Comparison of ENCODE assay signal across 25 cellular contexts in genomic region chr7:149501651-149502050, GRCh38. TPM values are rescaled to one million over a fixed set of nuclear protein-coding genes. Genes with fewer than 3 reads are reported as not detected.
DNase-seq lines count a peak whose midpoint lies in the region; ATAC-seq, FAIRE-seq and TF ChIP-seq lines count a peak whose summit lies in the region.
"Had no signal": no experiment of that assay in that cellular context is flagged by ENCODE, and none has a peak within 500 bp of the region (broad histone marks: within the 10 kb centered on the region; RNA-seq: fewer than 3 reads in every experiment).

No MANE protein-coding gene starts in this region.

- H4K91ac ChIP-seq in IMR-90 (ENCODE audit: insufficient read depth, low read depth, low read length) (no peak overlapping the region), neuronal stem cell (ENCODE audit: low read depth, low read length, poor library complexity) (no peak overlapping the region)

- TF ChIP-seq CTCF in right atrium auricular region (IDR thresholded peaks at IDR 0.05) (no peak), IMR-90 (conservative IDR thresholded peaks at IDR 0.05; ENCODE audit: low read depth, low read length) (no peak)

- in situ Hi-C loops in IMR-90 (cut with MboI; ENCODE audit: low sequenced_read_pairs): no loop called here

- no peak overlapping the region for H2BK15ac ChIP-seq in IMR-90 (ENCODE audit: low read depth, low read length)
- H2BK15ac ChIP-seq in neuronal stem cell (ENCODE audit: low read length): no peak overlapping the region

- H3K27ac ChIP-seq in right atrium auricular region (no peak overlapping the region), IMR-90 (ENCODE audit: insufficient read depth, low read length) (no peak overlapping the region), neuronal stem cell (replicated peaks; ENCODE audit: low read length) (no peak overlapping the region)
- H3K27ac ChIP-seq: BLaER1 had no signal

- no TSS peak for BruUV-seq in IMR-90 (replicated peaks; lab: Mats Ljungman, UMichigan)

- DNase-seq in Right ventricle myocardium superior: peak; percentile 36
- no peak for DNase-seq in right atrium auricular region (ENCODE audit: low spot score)
- no peak for DNase-seq in IMR-90
- DNase-seq in SK-N-DZ (ENCODE audit: low spot score): peak; percentile 9
- DNase-seq in neuronal stem cell (ENCODE audit: low spot score): no peak
- DNase-seq in RCC 7860 (ENCODE audit: low spot score): no peak
- DNase-seq in NCI-H2107 treated with DMSO at 0.1 percent for 48 hours (lab: John Stamatoyannopoulos, UW; ENCODE audit: unreplicated experiment): no peak
- no peak for DNase-seq in H54 (ENCODE audit: insufficient read length, low spot score)
- DNase-seq: 8988T; ACHN; BE2C; C1 segment of cervical spinal cord; CD4-positive, alpha-beta memory T cell; CD4-positive, CD25-positive, alpha-beta regulatory T cell; CD8-positive, alpha-beta memory T cell; COR-L47; DMS 273 treated with DMSO at 0.1 percent for 48 hours; DND-41; EL; GDM1 had no signal

- H3K14ac ChIP-seq in IMR-90 (replicated peaks; ENCODE audit: low read depth, low read length) (no peak overlapping the region), neuronal stem cell (ENCODE audit: low read length) (no peak overlapping the region)

- no peak for TF ChIP-seq RAD21 in IMR-90 (IDR thresholded peaks at IDR 0.05; ENCODE audit: low read length)

- H3K18ac ChIP-seq in IMR-90 (ENCODE audit: low read depth, low read length) (no peak overlapping the region), neuronal stem cell (ENCODE audit: low read length) (peak overlapping the region; percentile 27)

- H3K4me1 ChIP-seq in right atrium auricular region (peaks cover 0 to 6% of the 10 kb centered on the region in 2 donors), IMR-90 (ENCODE audit: control insufficient read depth, insufficient read depth, low read length) (no peaks in the 10 kb centered on the region), neuronal stem cell (ENCODE audit: control insufficient read depth in 2 of 2, insufficient read depth in 1 of 2, low read depth in 1 of 2, low read length in 2 of 2) (no peaks in the 10 kb centered on the region)
- H3K4me1 ChIP-seq: BE2C had no signal

- no peak overlapping the region for H4K5ac ChIP-seq in IMR-90 (ENCODE audit: low read depth, low read length)

- H3K79me1 ChIP-seq in IMR-90 (ENCODE audit: low read depth in 1 of 2, low read length in 2 of 2) (no peaks in the 10 kb centered on the region), neuronal stem cell (ENCODE audit: low read depth, low read length) (peaks cover 5% of the 10 kb centered on the region)

- CTCF ChIA-PET in IMR-90 (lab: Yijun Ruan, JAX): no interaction called here

- no peak overlapping the region for H4K8ac ChIP-seq in IMR-90 (ENCODE audit: low read depth in 2 of 2, low read length in 2 of 2)
- H4K8ac ChIP-seq in neuronal stem cell (ENCODE audit: low read depth, low read length): peak overlapping the region; percentile 65

- H2BK12ac ChIP-seq in neuronal stem cell (ENCODE audit: low read length): no peak overlapping the region

- ATAC-seq in Right ventricle myocardium superior (ENCODE audit: poor library complexity): no peak
- ATAC-seq in IMR-90 (ENCODE audit: low read depth): no peak
- ATAC-seq: GM12878 had no signal

- TF ChIP-seq POLR2A in IMR-90 (IDR thresholded peaks at IDR 0.05; ENCODE audit: low read depth, low read length) (no peak), H54 (IDR thresholded peaks at IDR 0.05; ENCODE audit: low read depth, low read length) (no peak)

- H2BK20ac ChIP-seq in IMR-90 (ENCODE audit: low read depth, low read length): no peak overlapping the region

- FAIRE-seq in RCC 7860 (lab: Jason Lieb, UNC) (no peak), H54 (lab: Jason Lieb, UNC) (no peak)
- FAIRE-seq: A204.1, GM12878, GM12892, GM18507 had no signal

- no peak overlapping the region for H3K9ac ChIP-seq in IMR-90 (ENCODE audit: low read depth, low read length)
- H3K9ac ChIP-seq in neuronal stem cell (ENCODE audit: low read depth, low read length, poor library complexity): no peak overlapping the region
- H3K9ac ChIP-seq: BLaER1 had no signal

- peak overlapping the region; percentile 41 for H2AFZ ChIP-seq in IMR-90 (replicated peaks; ENCODE audit: low read length, poor library complexity)
- H2AFZ ChIP-seq in neuronal stem cell (ENCODE audit: low read length): no peak overlapping the region

- no peaks in the 10 kb centered on the region for H3K27me3 ChIP-seq in right atrium auricular region
- peaks cover 17% of the 10 kb centered on the region for H3K27me3 ChIP-seq in IMR-90 (ENCODE audit: control insufficient read depth, insufficient read depth, low read length)
- peaks cover 0 to 44% (median 6%) of the 10 kb centered on the region in 3 experiments for H3K27me3 ChIP-seq in neuronal stem cell (ENCODE audit: control insufficient read depth in 3 of 3, insufficient read depth in 3 of 3, low read depth in 1 of 3, low read length in 3 of 3)
- H3K27me3 ChIP-seq: BE2C, BLaER1 had no signal

- H4K20me1 ChIP-seq in IMR-90 (ENCODE audit: insufficient read depth, low read length): no peaks in the 10 kb centered on the region

- H2BK120ac ChIP-seq in IMR-90 (ENCODE audit: low read depth, low read length) (no peak overlapping the region), neuronal stem cell (ENCODE audit: low read depth, low read length) (no peak overlapping the region)

- H2BK5ac ChIP-seq in IMR-90 (ENCODE audit: low read depth, low read length, poor library complexity, severe bottlenecking) (no peak overlapping the region), neuronal stem cell (ENCODE audit: low read length) (no peak overlapping the region)

- H3K4me3 ChIP-seq in right atrium auricular region (no peak overlapping the region), IMR-90 (ENCODE audit: insufficient read depth, low read depth, low read length) (no peak overlapping the region), neuronal stem cell (ENCODE audit: low read length in 2 of 2) (no peak overlapping the region)
- H3K4me3 ChIP-seq: BLaER1, GM12878 had no signal

- H3K4me2 ChIP-seq in IMR-90 (ENCODE audit: low read depth, low read length) (no peak overlapping the region), neuronal stem cell (ENCODE audit: insufficient read depth, low read length, poor library complexity, severe bottlenecking) (peak overlapping the region; percentile 3)
- H3K4me2 ChIP-seq: BLaER1 had no signal

- POLR2A ChIA-PET in IMR-90 (lab: Charles Lee; ENCODE audit: unreplicated experiment): no interaction called here

- 40% methylated on average over 3 of the region's 13 CpGs; no CpG with 5 or more reads in 1 of the 2 experiments for WGBS in IMR-90 (ENCODE audit: extremely low coverage in 2 of 2, insufficient read length in 1 of 2), 2 experiments
- no CpG with 5 or more reads among the region's 13 CpGs for WGBS in neuronal stem cell (ENCODE audit: extremely low coverage in 2 of 2, insufficient read length in 2 of 2, insufficient replicate concordance in 1 of 2), 2 donors

- H3K23ac ChIP-seq in IMR-90 (ENCODE audit: low read depth, low read length) (no peak overlapping the region), neuronal stem cell (ENCODE audit: low read depth, low read length, poor library complexity) (no peak overlapping the region)

- no peak overlapping the region for H3K56ac ChIP-seq in IMR-90 (ENCODE audit: extremely low read depth, insufficient read depth, low read length)

- no peak overlapping the region for H2AK9ac ChIP-seq in IMR-90 (replicated peaks; ENCODE audit: low read depth, low read length, poor library complexity)

- H3K4ac ChIP-seq in IMR-90 (ENCODE audit: low read depth, low read length) (no peak overlapping the region), neuronal stem cell (ENCODE audit: low read length) (no peak overlapping the region)

- H3K9me1 ChIP-seq in IMR-90 (ENCODE audit: insufficient read depth, low read length): no peaks in the 10 kb centered on the region

- intact Hi-C loops in Right ventricle myocardium superior (cut with DNase I) (no loop called here), IMR-90 (cut with micrococcal nuclease) (no loop called here)

- H3K9me3 ChIP-seq in right atrium auricular region (peaks cover 0 to 10% of the 10 kb centered on the region in 2 donors), IMR-90 (ENCODE audit: control insufficient read depth, insufficient read depth, low read length) (peaks cover 3% of the 10 kb centered on the region), neuronal stem cell (replicated peaks in 1 of 2; ENCODE audit: control insufficient read depth in 2 of 2, insufficient read depth in 1 of 2, low read depth in 1 of 2, low read length in 2 of 2) (peaks cover 0 to 2% of the 10 kb centered on the region in 2 donors)
- H3K9me3 ChIP-seq: BE2C had no signal

- dilution Hi-C loops in IMR-90 (cut with HindIII; ENCODE audit: low sequenced_read_pairs, unreplicated experiment): no loop called here

- H3K36me3 ChIP-seq in right atrium auricular region (no peaks in the 10 kb centered on the region), IMR-90 (ENCODE audit: control insufficient read depth, insufficient read depth, low read length) (no peaks in the 10 kb centered on the region), neuronal stem cell (replicated peaks in 1 of 2; ENCODE audit: control insufficient read depth in 2 of 2, insufficient read depth in 2 of 2, low read length in 2 of 2) (no peaks in the 10 kb centered on the region)
- H3K36me3 ChIP-seq: BE2C, BLaER1 had no signal

- H2AK5ac ChIP-seq in IMR-90 (ENCODE audit: low read depth, low read length): no peak overlapping the region
- no peak overlapping the region for H2AK5ac ChIP-seq in neuronal stem cell (ENCODE audit: low read depth, low read length)

TF ChIP-seq in IMR-90, 13 proteins besides CTCF, POLR2A, EP300 and RAD21 (continues in another document):
- TF ChIP-seq MXI1 (IDR thresholded peaks at IDR 0.05; ENCODE audit: borderline replicate concordance, low read depth, low read length): no peak
- TF ChIP-seq CEBPB (IDR thresholded peaks at IDR 0.05; ENCODE audit: low read depth, low read length): no peak

RNA-seq across cellular contexts. Expression of gene ZNF746, which starts 4.0 kb away (rescaled TPM):
- total RNA-seq in Right ventricle myocardium superior (6.7 TPM), right atrium auricular region (10 to 100 TPM; 11.0 to 13.6 TPM), IMR-90 (2012; rRNA removed) (6.6 and 6.7 TPM in 2 replicates)
- 8.4 and 8.5 TPM in 2 replicates for polyA plus RNA-seq in IMR-90 (2012; rRNA removed)
- 5.3 and 8.5 TPM in 2 replicates for polyA plus RNA-seq in IMR-90 (2012; cell fraction: cytosol; rRNA removed)
- 17.7 and 29.3 TPM in 2 replicates for polyA plus RNA-seq in IMR-90 (2012; cell fraction: nucleus; rRNA removed; ENCODE audit: low replicate concordance)
- 12.2 and 14.6 TPM in 2 replicates for polyA plus RNA-seq in SK-N-DZ (2014; cell fraction: cytosol; rRNA removed)
- 11.0 and 18.3 TPM in 2 replicates for polyA plus RNA-seq in SK-N-DZ (2014; cell fraction: nucleus; rRNA removed)
- 11.3 TPM for polyA plus RNA-seq in neuronal stem cell (2013, experiment 1 of 2)
- 11.9 TPM for polyA plus RNA-seq in neuronal stem cell (2013, experiment 2 of 2)

RNA-seq across cellular contexts. Expression of gene ZNF777, which starts 40.8 kb away (rescaled TPM):
- total RNA-seq in Right ventricle myocardium superior (6.6 TPM), right atrium auricular region (1 to 10 TPM; 6.0 to 8.4 TPM), IMR-90 (2012; rRNA removed) (3.2 and 3.6 TPM in 2 replicates)
- 6.5 and 7.9 TPM in 2 replicates for polyA plus RNA-seq in IMR-90 (2012; rRNA removed)
- polyA plus RNA-seq in IMR-90 (2012; cell fraction: cytosol; rRNA removed): 4.9 and 7.9 TPM in 2 replicates
- 5.6 and 10.0 TPM in 2 replicates for polyA plus RNA-seq in IMR-90 (2012; cell fraction: nucleus; rRNA removed; ENCODE audit: low replicate concordance)
- polyA plus RNA-seq in SK-N-DZ (2014; cell fraction: cytosol; rRNA removed): 8.8 and 10.8 TPM in 2 replicates
- polyA plus RNA-seq in SK-N-DZ (2014; cell fraction: nucleus; rRNA removed): 4.9 and 5.1 TPM in 2 replicates
- polyA plus RNA-seq in neuronal stem cell (2013, experiment 1 of 2): 11.3 TPM
- 10.9 TPM for polyA plus RNA-seq in neuronal stem cell (2013, experiment 2 of 2)

Comparison
In these comparisons a context has a peak if more than half of its experiments do, and no peak if none do; other contexts are left out.
1. DNase-seq: peak in Right ventricle myocardium superior (single experiment) and SK-N-DZ (single experiment); none in right atrium auricular region (single experiment), IMR-90 (single experiment), neuronal stem cell (single experiment), RCC 7860 (single experiment), NCI-H2107 treated with DMSO at 0.1 percent for 48 hours (single experiment) and H54 (single experiment).